In genomic region chr2:230203110-230203676, GRCh38 we compare ENCODE assay signal across 8 cellular contexts. TPM values are rescaled to one million over a fixed set of nuclear protein-coding genes. Genes with fewer than 3 reads are reported as not detected.
DNase-seq lines count a peak whose midpoint lies in the region; ATAC-seq lines count a peak whose summit lies in the region.
"Had no signal": no experiment of that assay in that cellular context is flagged by ENCODE, and none has a peak within 500 bp of the region (broad histone marks: within the 10 kb centered on the region; RNA-seq: fewer than 3 reads in every experiment).

No MANE protein-coding gene starts in this region.

- H4K20me1 ChIP-seq in GM23248 (ENCODE audit: insufficient read depth), result no peaks in the 10 kb centered on the region

- WGBS in GM23248 (ENCODE audit: low coverage in 1 of 2, low lambda C conversion rate in 2 of 2, missing lambda C conversion rate in 2 of 2), 2 experiments, result 92 to 93% methylated on average over 15 of the region's 15 CpGs

- H3K9me3 ChIP-seq in GM23248 (ENCODE audit: low read depth), result no peaks in the 10 kb centered on the region

- no peaks in the 10 kb centered on the region for H3K9me2 ChIP-seq in GM23248 (ENCODE audit: insufficient read depth)

- ATAC-seq in GM18868 (IDR thresholded peaks at IDR 0.05; ENCODE audit: unreplicated experiment) (peak; percentile 38), GM21447 (IDR thresholded peaks at IDR 0.05; ENCODE audit: unreplicated experiment) (peak; percentile 54), HG03442 (IDR thresholded peaks at IDR 0.05; ENCODE audit: unreplicated experiment) (peak; percentile 43)

- H3K27me3 ChIP-seq in GM23248 (replicated peaks; ENCODE audit: insufficient read depth), result no peaks in the 10 kb centered on the region

- no peak overlapping the region for H2AFZ ChIP-seq in GM23248

- H3K9ac ChIP-seq in GM23248, result no peak overlapping the region

- peaks cover 14% of the 10 kb centered on the region for H3K36me3 ChIP-seq in GM23248 (ENCODE audit: low read depth)

- H3K4me2 ChIP-seq in GM23248 (ENCODE audit: unreplicated experiment), result no peak overlapping the region

- in situ Hi-C loops in GM23248 (cut with MboI), result no loop called here

- H3K4me3 ChIP-seq in GM23248, result no peak overlapping the region

- H3K27ac ChIP-seq in GM23248, result no peak overlapping the region

- DNase-seq in germinal center (ENCODE audit: low spot score), result peak; percentile 78
- no peak for DNase-seq in OCI-M2 (lab: John Stamatoyannopoulos, UW; ENCODE audit: unreplicated experiment)
- no peak for DNase-seq in DMS114 treated with DMSO at 0.1 percent for 48 hours (lab: John Stamatoyannopoulos, UW; ENCODE audit: unreplicated experiment)
- DNase-seq in GM23248, result no peak
- DNase-seq: SHP77 had no signal

- H3K4me1 ChIP-seq in GM23248 (ENCODE audit: insufficient read depth), result no peaks in the 10 kb centered on the region

- H3F3A ChIP-seq in GM23248 (ENCODE audit: insufficient read depth), result no peaks in the 10 kb centered on the region

- no peaks in the 10 kb centered on the region for H3K79me2 ChIP-seq in GM23248 (ENCODE audit: insufficient read depth)

RNA-seq across cellular contexts. Expression of gene SP110, which starts 16.6 kb away (rescaled TPM):
- total RNA-seq in GM23248 (2014; rRNA removed; shearing (Covaris generic)), result 11.6 and 24.3 TPM in 2 replicates
- polyA plus RNA-seq in GM23248 (2016; fragmentation: Nextera tagmentation; extraction: Ambion mirVana), result 11.1 and 13.4 TPM in 2 replicates

RNA-seq across cellular contexts. Expression of gene SP140, which starts 22.3 kb away (rescaled TPM):
- total RNA-seq in GM23248 (2014; rRNA removed; shearing (Covaris generic)), result not detected in 2 replicates
- polyA plus RNA-seq in GM23248 (2016; fragmentation: Nextera tagmentation; extraction: Ambion mirVana), result 0.53 TPM in 1 of 2 replicates, not detected in the other
